ENCODE assay signal across 1 cellular context in genomic region chr6:17349437-17349836, GRCh38.
TF ChIP-seq lines count a peak whose summit lies in the region.

No MANE protein-coding gene starts in this region.

TF ChIP-seq in IMR-90, 13 proteins besides CTCF, POLR2A, EP300 and RAD21 (continued from another document):
- no peak for TF ChIP-seq RCOR1 (IDR thresholded peaks at IDR 0.05; ENCODE audit: insufficient replicate concordance, low read length)
